ENCODE assay signal across 17 cellular contexts in the genomic region with DNA sequence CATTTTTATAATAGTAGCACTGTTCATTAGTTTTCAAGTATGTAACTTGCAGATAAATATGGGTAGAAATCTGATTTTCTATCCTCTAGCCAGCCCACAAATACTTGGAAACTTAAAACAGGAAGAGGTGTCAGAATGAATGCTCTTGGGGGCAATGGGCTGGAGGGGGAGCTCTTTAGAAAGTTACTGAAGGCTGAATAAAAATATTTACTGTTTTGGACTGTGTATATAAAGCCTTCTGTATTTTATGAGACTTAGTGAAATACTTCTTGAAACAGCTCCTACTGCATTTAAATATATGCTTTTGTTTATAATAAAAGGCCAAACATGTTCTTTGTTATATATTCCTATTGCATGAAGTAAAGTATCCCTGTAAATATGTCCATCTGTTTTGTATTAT.
DNase-seq lines count a peak whose midpoint lies in the region; ATAC-seq and TF ChIP-seq lines count a peak whose summit lies in the region.
"Had no signal": no experiment of that assay in that cellular context is flagged by ENCODE, and none has a peak within 500 bp of the region (broad histone marks: within the 10 kb centered on the region; RNA-seq: fewer than 3 reads in every experiment).

No MANE protein-coding gene starts in this region.

- H3K9me2 ChIP-seq in hepatocyte (replicated peaks; ENCODE audit: insufficient read depth) = no peaks in the 10 kb centered on the region

- POLR2A ChIA-PET in WTC11 (lab: Charles Lee) = no interaction called here

- no peaks in the 10 kb centered on the region for H3K79me2 ChIP-seq in hepatocyte

- no peak overlapping the region for H2AFZ ChIP-seq in hepatocyte

- H3K27ac Mint-ChIP-seq in HFFc6 = no peak overlapping the region; the same call in 1 of the 2 replicates
- no peak overlapping the region for H3K27ac Mint-ChIP-seq in WTC11

- H4K20me1 ChIP-seq in hepatocyte (ENCODE audit: insufficient read depth, poor library complexity, severe bottlenecking) = no peaks in the 10 kb centered on the region

- TF ChIP-seq CTCF in AG10803 (conservative IDR thresholded peaks at IDR 0.05; ENCODE audit: low read length) = peak; percentile 31; the same call in 1 of the 2 replicates
- TF ChIP-seq CTCF in HFFc6 (IDR thresholded peaks at IDR 0.05) = peak; percentile 36
- peak; percentile 19 for TF ChIP-seq CTCF in astrocyte of the spinal cord (IDR thresholded peaks at IDR 0.05; ENCODE audit: low read depth, low read length)
- TF ChIP-seq CTCF in hepatocyte (IDR thresholded peaks at IDR 0.05; ENCODE audit: poor library complexity) = peak; percentile 34
- TF ChIP-seq CTCF in WTC11 (IDR thresholded peaks at IDR 0.05) = no peak

- no peak overlapping the region for H3K4me3 ChIP-seq in AG10803 (ENCODE audit: low read length)
- H3K4me3 ChIP-seq in astrocyte of the spinal cord (ENCODE audit: low read depth, low read length) = no peak overlapping the region
- no peak overlapping the region for H3K4me3 ChIP-seq in hepatocyte
- H3K4me3 ChIP-seq: psoas muscle had no signal

- peaks cover 15% of the 10 kb centered on the region for H3K36me3 Mint-ChIP-seq in HFFc6 (ENCODE audit: low read depth)
- peaks cover 2% of the 10 kb centered on the region; the same call in 1 of the 2 replicates for H3K36me3 Mint-ChIP-seq in WTC11

- H3K27me3 ChIP-seq in hepatocyte = no peaks in the 10 kb centered on the region

- H3K4me3 Mint-ChIP-seq in HFFc6 (no peak overlapping the region), WTC11 (no peak overlapping the region)

- H3K4me1 Mint-ChIP-seq in HFFc6 (ENCODE audit: low read depth) = peaks cover 34% of the 10 kb centered on the region
- H3K4me1 Mint-ChIP-seq in WTC11 = no peaks in the 10 kb centered on the region

- CTCF ChIA-PET in WTC11 (lab: Charles Lee) = no interaction called here

- H3K9me3 Mint-ChIP-seq in HFFc6 (no peaks in the 10 kb centered on the region), WTC11 (peaks cover 2% of the 10 kb centered on the region; the same call in 1 of the 2 replicates)

- H3K27me3 Mint-ChIP-seq in HFFc6 (ENCODE audit: insufficient read depth) = no peaks in the 10 kb centered on the region; the same call in 1 of the 2 replicates
- H3K27me3 Mint-ChIP-seq in WTC11 (ENCODE audit: low read depth) = no peaks in the 10 kb centered on the region

- in situ Hi-C loops in astrocyte of the spinal cord (cut with HindIII; ENCODE audit: low sequenced_read_pairs) = no loop called here

- no peak for ATAC-seq in WTC11
- ATAC-seq in HG02763 (IDR thresholded peaks at IDR 0.05; ENCODE audit: unreplicated experiment) = no peak
- ATAC-seq: left cardiac atrium, psoas muscle had no signal

- H3K4me2 ChIP-seq in hepatocyte = no peak overlapping the region

- no peak overlapping the region for H3K27ac ChIP-seq in hepatocyte
- H3K27ac ChIP-seq: psoas muscle had no signal

- peaks cover 13% of the 10 kb centered on the region for H3K4me1 ChIP-seq in hepatocyte (ENCODE audit: insufficient read depth)
- H3K4me1 ChIP-seq: psoas muscle had no signal

- H3K36me3 ChIP-seq in hepatocyte (replicated peaks; ENCODE audit: insufficient read depth, low read depth) = no peaks in the 10 kb centered on the region

- H3K9me3 ChIP-seq in hepatocyte (ENCODE audit: low read depth) = no peaks in the 10 kb centered on the region
- H3K9me3 ChIP-seq: Caco-2, psoas muscle had no signal

- no peak for DNase-seq in AG10803 (ENCODE audit: low read depth)
- DNase-seq in HFFc6 = no peak
- DNase-seq in astrocyte of the spinal cord (ENCODE audit: low read depth, low spot score) = no peak
- DNase-seq in hepatocyte (ENCODE audit: low spot score) = no peak
- no peak for DNase-seq in middle frontal gyrus (ENCODE audit: extremely low spot score, low spot score)
- no peak for DNase-seq in T1000 (lab: John Stamatoyannopoulos, UW)
- no peak for DNase-seq in WTC11 (ENCODE audit: low spot score)
- DNase-seq: activated CD4-positive, CD25-positive, alpha-beta regulatory T cell treated with anti-CD3 and anti-CD28 coated beads, Interleukin-2, amount 50 U/mL, for 72 hours; activated naive CD4-positive, alpha-beta T cell treated with anti-CD3 and anti-CD28 coated beads, Interleukin-2, amount 50 U/mL, for 16 hours; Caco-2; left cardiac atrium; NCI-H1092; NCI-H2171 treated with DMSO at 0.1 percent for 48 hours; NCI-H774; psoas muscle; RPMI8226 had no signal

TF ChIP-seq in WTC11, 78 proteins besides CTCF, POLR2A, EP300 and RAD21 (continues in another document):
- TF ChIP-seq, protein P1, sequence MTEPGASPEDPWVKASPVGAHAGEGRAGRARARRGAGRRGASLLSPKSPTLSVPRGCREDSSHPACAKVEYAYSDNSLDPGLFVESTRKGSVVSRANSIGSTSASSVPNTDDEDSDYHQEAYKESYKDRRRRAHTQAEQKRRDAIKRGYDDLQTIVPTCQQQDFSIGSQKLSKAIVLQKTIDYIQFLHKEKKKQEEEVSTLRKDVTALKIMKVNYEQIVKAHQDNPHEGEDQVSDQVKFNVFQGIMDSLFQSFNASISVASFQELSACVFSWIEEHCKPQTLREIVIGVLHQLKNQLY (CRISPR knock-in tag; IDR thresholded peaks at IDR 0.05) = no peak
- no peak for TF ChIP-seq SP1 (CRISPR knock-in tag; conservative IDR thresholded peaks at IDR 0.05)
- TF ChIP-seq, protein P2, sequence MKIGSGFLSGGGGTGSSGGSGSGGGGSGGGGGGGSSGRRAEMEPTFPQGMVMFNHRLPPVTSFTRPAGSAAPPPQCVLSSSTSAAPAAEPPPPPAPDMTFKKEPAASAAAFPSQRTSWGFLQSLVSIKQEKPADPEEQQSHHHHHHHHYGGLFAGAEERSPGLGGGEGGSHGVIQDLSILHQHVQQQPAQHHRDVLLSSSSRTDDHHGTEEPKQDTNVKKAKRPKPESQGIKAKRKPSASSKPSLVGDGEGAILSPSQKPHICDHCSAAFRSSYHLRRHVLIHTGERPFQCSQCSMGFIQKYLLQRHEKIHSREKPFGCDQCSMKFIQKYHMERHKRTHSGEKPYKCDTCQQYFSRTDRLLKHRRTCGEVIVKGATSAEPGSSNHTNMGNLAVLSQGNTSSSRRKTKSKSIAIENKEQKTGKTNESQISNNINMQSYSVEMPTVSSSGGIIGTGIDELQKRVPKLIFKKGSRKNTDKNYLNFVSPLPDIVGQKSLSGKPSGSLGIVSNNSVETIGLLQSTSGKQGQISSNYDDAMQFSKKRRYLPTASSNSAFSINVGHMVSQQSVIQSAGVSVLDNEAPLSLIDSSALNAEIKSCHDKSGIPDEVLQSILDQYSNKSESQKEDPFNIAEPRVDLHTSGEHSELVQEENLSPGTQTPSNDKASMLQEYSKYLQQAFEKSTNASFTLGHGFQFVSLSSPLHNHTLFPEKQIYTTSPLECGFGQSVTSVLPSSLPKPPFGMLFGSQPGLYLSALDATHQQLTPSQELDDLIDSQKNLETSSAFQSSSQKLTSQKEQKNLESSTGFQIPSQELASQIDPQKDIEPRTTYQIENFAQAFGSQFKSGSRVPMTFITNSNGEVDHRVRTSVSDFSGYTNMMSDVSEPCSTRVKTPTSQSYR (CRISPR knock-in tag; IDR thresholded peaks at IDR 0.05) = no peak
- TF ChIP-seq, protein P3, sequence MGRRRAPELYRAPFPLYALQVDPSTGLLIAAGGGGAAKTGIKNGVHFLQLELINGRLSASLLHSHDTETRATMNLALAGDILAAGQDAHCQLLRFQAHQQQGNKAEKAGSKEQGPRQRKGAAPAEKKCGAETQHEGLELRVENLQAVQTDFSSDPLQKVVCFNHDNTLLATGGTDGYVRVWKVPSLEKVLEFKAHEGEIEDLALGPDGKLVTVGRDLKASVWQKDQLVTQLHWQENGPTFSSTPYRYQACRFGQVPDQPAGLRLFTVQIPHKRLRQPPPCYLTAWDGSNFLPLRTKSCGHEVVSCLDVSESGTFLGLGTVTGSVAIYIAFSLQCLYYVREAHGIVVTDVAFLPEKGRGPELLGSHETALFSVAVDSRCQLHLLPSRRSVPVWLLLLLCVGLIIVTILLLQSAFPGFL (CRISPR knock-in tag; IDR thresholded peaks at IDR 0.05; ENCODE audit: borderline replicate concordance) = no peak
- TF ChIP-seq RELA (CRISPR knock-in tag; IDR thresholded peaks at IDR 0.05; ENCODE audit: borderline replicate concordance) = no peak
- no peak for TF ChIP-seq ZNF219 (CRISPR knock-in tag; IDR thresholded peaks at IDR 0.05; ENCODE audit: borderline replicate concordance)
- no peak for TF ChIP-seq ZNF423 (CRISPR knock-in tag; IDR thresholded peaks at IDR 0.05)
- TF ChIP-seq, protein P4, sequence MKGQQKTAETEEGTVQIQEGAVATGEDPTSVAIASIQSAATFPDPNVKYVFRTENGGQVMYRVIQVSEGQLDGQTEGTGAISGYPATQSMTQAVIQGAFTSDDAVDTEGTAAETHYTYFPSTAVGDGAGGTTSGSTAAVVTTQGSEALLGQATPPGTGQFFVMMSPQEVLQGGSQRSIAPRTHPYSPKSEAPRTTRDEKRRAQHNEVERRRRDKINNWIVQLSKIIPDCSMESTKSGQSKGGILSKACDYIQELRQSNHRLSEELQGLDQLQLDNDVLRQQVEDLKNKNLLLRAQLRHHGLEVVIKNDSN (CRISPR knock-in tag; IDR thresholded peaks at IDR 0.05) = no peak
- TF ChIP-seq, protein P5, sequence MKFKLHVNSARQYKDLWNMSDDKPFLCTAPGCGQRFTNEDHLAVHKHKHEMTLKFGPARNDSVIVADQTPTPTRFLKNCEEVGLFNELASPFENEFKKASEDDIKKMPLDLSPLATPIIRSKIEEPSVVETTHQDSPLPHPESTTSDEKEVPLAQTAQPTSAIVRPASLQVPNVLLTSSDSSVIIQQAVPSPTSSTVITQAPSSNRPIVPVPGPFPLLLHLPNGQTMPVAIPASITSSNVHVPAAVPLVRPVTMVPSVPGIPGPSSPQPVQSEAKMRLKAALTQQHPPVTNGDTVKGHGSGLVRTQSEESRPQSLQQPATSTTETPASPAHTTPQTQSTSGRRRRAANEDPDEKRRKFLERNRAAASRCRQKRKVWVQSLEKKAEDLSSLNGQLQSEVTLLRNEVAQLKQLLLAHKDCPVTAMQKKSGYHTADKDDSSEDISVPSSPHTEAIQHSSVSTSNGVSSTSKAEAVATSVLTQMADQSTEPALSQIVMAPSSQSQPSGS (CRISPR knock-in tag; IDR thresholded peaks at IDR 0.05; ENCODE audit: borderline replicate concordance, low read depth) = no peak
- TF ChIP-seq, protein P6, sequence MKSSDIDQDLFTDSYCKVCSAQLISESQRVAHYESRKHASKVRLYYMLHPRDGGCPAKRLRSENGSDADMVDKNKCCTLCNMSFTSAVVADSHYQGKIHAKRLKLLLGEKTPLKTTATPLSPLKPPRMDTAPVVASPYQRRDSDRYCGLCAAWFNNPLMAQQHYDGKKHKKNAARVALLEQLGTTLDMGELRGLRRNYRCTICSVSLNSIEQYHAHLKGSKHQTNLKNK (CRISPR knock-in tag; IDR thresholded peaks at IDR 0.05) = no peak
- no peak for TF ChIP-seq KAT7 (CRISPR knock-in tag; IDR thresholded peaks at IDR 0.05; ENCODE audit: borderline replicate concordance)
- no peak for TF ChIP-seq ZNF396 (CRISPR knock-in tag; IDR thresholded peaks at IDR 0.05; ENCODE audit: borderline replicate concordance)
